ENCODE assay signal across 12 cellular contexts in the genomic region with DNA sequence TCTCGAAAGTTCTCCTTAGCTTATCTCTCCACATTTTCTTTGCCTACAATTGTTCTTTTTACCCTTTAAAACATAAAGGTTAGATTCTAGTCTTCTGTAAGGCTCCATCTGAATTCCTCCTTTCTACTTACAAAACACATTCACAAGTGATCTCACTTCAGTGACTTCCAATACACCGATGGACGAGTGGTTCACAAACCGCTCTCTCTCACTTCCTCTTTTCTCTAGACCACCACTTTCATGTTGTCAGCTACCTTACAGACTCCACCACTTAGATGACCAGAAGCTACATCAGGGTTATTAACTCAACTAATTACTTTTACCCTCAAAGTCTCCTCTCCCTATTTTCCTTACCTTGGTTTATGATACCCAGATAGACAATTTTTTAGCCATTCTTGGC. TPM values are rescaled to one million over a fixed set of nuclear protein-coding genes. Genes with fewer than 3 reads are reported as not detected.
DNase-seq lines count a peak whose midpoint lies in the region; ATAC-seq and TF ChIP-seq lines count a peak whose summit lies in the region.
"Had no signal": no experiment of that assay in that cellular context is flagged by ENCODE, and none has a peak within 500 bp of the region (broad histone marks: within the 10 kb centered on the region; RNA-seq: fewer than 3 reads in every experiment).

No MANE protein-coding gene starts in this region.

- peaks cover 3% of the 10 kb centered on the region for H3K4me1 ChIP-seq in mesendoderm (ENCODE audit: control insufficient read depth, low read depth, low read length)

- no peak overlapping the region for H2BK15ac ChIP-seq in mesendoderm (replicated peaks; ENCODE audit: low read depth)

- H3K9ac ChIP-seq in mesendoderm (ENCODE audit: low read length) = no peak overlapping the region

- H3K4me2 ChIP-seq in mesendoderm (ENCODE audit: low read length) = no peak overlapping the region

- DNase-seq in activated B cell treated with CpG ODN at 0.5 μM for 24 hours (no peak), activated gamma-delta T cell (lab: John Stamatoyannopoulos, UW) (no peak), mesendoderm (no peak), NCI-H1694 (lab: John Stamatoyannopoulos, UW) (no peak), NCI-H1694 treated with DMSO at 0.1 percent for 48 hours (lab: John Stamatoyannopoulos, UW) (no peak)
- DNase-seq: brain microvascular endothelial cell, DMS53, foreskin fibroblast, stomach had no signal

- H3K27me3 ChIP-seq in mesendoderm (ENCODE audit: insufficient read depth, low read length, poor library complexity) = no peaks in the 10 kb centered on the region
- H3K27me3 ChIP-seq: brain microvascular endothelial cell, stomach had no signal

- H3K27ac ChIP-seq in mesendoderm (ENCODE audit: low read depth, low read length) = no peak overlapping the region
- H3K27ac ChIP-seq: brain microvascular endothelial cell, stomach had no signal

- no peak overlapping the region for H3K23ac ChIP-seq in mesendoderm (ENCODE audit: low read length)

- no peaks in the 10 kb centered on the region for H3K79me1 ChIP-seq in mesendoderm (ENCODE audit: low read length)

- intact Hi-C loops in activated B cell treated with CpG ODN at 0.5 μM for 24 hours (cut with micrococcal nuclease) = loop anchor here (1.0 kb wide), 1 partner anchor 10 kb away; no protein-coding TSS in a partner anchor

- H3K56ac ChIP-seq in mesendoderm (ENCODE audit: low read length) = no peak overlapping the region

- peaks cover 68% of the 10 kb centered on the region for H3K27me3 Mint-ChIP-seq in activated B cell treated with CpG ODN at 0.5 μM for 24 hours

- H3K4me3 Mint-ChIP-seq in activated B cell treated with CpG ODN at 0.5 μM for 24 hours = no peak overlapping the region

- POLR2A ChIA-PET in activated B cell treated with CpG ODN at 0.5 μM for 24 hours (lab: Charles Lee) = no interaction called here

- H3K36me3 ChIP-seq in mesendoderm (ENCODE audit: control insufficient read depth, insufficient read depth, low read length) = no peaks in the 10 kb centered on the region
- H3K36me3 ChIP-seq: brain microvascular endothelial cell, stomach had no signal

- no peak overlapping the region for H3K18ac ChIP-seq in mesendoderm (ENCODE audit: low read length)

- H3K36me3 Mint-ChIP-seq in activated B cell treated with CpG ODN at 0.5 μM for 24 hours (ENCODE audit: low read depth) = no peaks in the 10 kb centered on the region

- H2BK5ac ChIP-seq in mesendoderm (ENCODE audit: low read length) = no peak overlapping the region

- no peak overlapping the region for H3K27ac Mint-ChIP-seq in activated B cell treated with CpG ODN at 0.5 μM for 24 hours

- no CpG with 5 or more reads among the region's 4 CpGs for WGBS in mesendoderm (ENCODE audit: extremely low coverage, insufficient coverage, low lambda C conversion rate)

- peaks cover 3% of the 10 kb centered on the region for H3K9me3 Mint-ChIP-seq in activated B cell treated with CpG ODN at 0.5 μM for 24 hours

- no peak overlapping the region for H4K5ac ChIP-seq in mesendoderm (ENCODE audit: low read length)

- no peak overlapping the region for H2BK120ac ChIP-seq in mesendoderm (ENCODE audit: low read depth, low read length)

- H3K79me2 ChIP-seq in mesendoderm (ENCODE audit: control insufficient read depth, insufficient read depth, low read length) = no peaks in the 10 kb centered on the region

- H3K4me3 ChIP-seq in mesendoderm (ENCODE audit: low read length) = no peak overlapping the region
- H3K4me3 ChIP-seq: stomach had no signal

- no peak overlapping the region for H2AK5ac ChIP-seq in mesendoderm (ENCODE audit: low read length)

- H3K4ac ChIP-seq in mesendoderm (ENCODE audit: low read depth, low read length) = no peak overlapping the region

- peaks cover 20% of the 10 kb centered on the region for H3K4me1 Mint-ChIP-seq in activated B cell treated with CpG ODN at 0.5 μM for 24 hours

- H4K8ac ChIP-seq in mesendoderm (ENCODE audit: low read depth, low read length) = no peak overlapping the region

- TF ChIP-seq CTCF in activated B cell treated with CpG ODN at 0.5 μM for 24 hours (IDR thresholded peaks at IDR 0.05) = no peak

- CTCF ChIA-PET in activated B cell treated with CpG ODN at 0.5 μM for 24 hours (lab: Charles Lee) = interaction anchor here (1.0 kb wide), 1 partner anchor 103 kb away, joined by 3 read pairs; no protein-coding TSS in a partner anchor

- ATAC-seq in GM18873 (IDR thresholded peaks at IDR 0.05; ENCODE audit: low FRiP score, unreplicated experiment) (peak; percentile 99), GM21737 (IDR thresholded peaks at IDR 0.05; ENCODE audit: unreplicated experiment) (peak; percentile 99), HG03342 (IDR thresholded peaks at IDR 0.05; ENCODE audit: unreplicated experiment) (peak; percentile 100), activated B cell treated with CpG ODN at 0.5 μM for 24 hours (ENCODE audit: low read depth) (peak; percentile 96)

RNA-seq across cellular contexts. Expression of gene MET, which starts 11.8 kb away (rescaled TPM):
- total RNA-seq in activated B cell treated with CpG ODN at 0.5 μM for 24 hours = 1.1 and 1.5 TPM in 2 replicates
- polyA plus RNA-seq in mesendoderm (2013, experiment 1 of 2) = 4.0 TPM
- polyA plus RNA-seq in mesendoderm (2013, experiment 2 of 2) = 3.7 TPM
